ENCODE assay signal across 9 cellular contexts in the genomic region with DNA sequence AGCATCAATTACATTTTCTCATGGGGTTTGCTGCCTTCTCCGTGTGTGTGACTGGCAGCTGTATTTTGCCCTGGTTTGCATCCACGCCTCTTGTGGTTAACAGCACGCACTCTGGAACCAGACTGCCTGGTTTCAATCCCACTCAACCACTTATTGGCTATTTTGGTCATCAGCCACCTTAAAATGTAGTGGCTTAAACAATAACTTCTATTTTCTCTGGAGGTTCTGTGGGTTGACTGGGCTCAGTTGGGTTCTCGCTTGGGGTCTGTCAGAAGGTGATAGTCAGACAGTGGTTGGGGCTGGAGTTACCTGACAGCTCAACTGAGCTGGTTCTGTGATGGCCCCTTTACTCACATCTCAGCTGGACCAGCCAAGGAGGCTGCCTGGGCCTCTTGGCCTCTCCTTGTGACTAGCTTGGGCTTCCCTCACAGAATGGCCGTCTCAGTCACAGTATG. TPM values are rescaled to one million over a fixed set of nuclear protein-coding genes. Genes with fewer than 3 reads are reported as not detected.
DNase-seq lines count a peak whose midpoint lies in the region; ATAC-seq, FAIRE-seq and TF ChIP-seq lines count a peak whose summit lies in the region.
"Had no signal": no experiment of that assay in that cellular context is flagged by ENCODE, and none has a peak within 500 bp of the region (broad histone marks: within the 10 kb centered on the region; RNA-seq: fewer than 3 reads in every experiment).

No MANE protein-coding gene starts in this region.

- peak overlapping the region in 1 of 2 donors; percentile 65 for H3K27ac ChIP-seq in kidney (ENCODE audit: low read depth in 2 of 2, low read length in 2 of 2)

- H3K4me1 ChIP-seq in kidney (ENCODE audit: control insufficient read depth in 1 of 2, insufficient read depth in 1 of 2, low read depth in 1 of 2, low read length in 2 of 2): peaks cover 2 to 7% of the 10 kb centered on the region in 2 donors

- peak overlapping the region; percentile 62 for H3K4me3 Mint-ChIP-seq in central memory CD8-positive, alpha-beta T cell

- peak; percentile 90 for FAIRE-seq in GM19239 (lab: Jason Lieb, UNC)
- FAIRE-seq in kidney (lab: Jason Lieb, UNC): no peak

- POLR2A ChIA-PET in HEK293T (lab: Yijun Ruan, JAX): no interaction called here

- peaks cover 23% of the 10 kb centered on the region for H3K36me3 Mint-ChIP-seq in central memory CD8-positive, alpha-beta T cell (ENCODE audit: insufficient read depth)

- no peak overlapping the region for H3K9ac ChIP-seq in kidney (ENCODE audit: low read length in 2 of 2)

- DNase-seq in GM19239 (ENCODE audit: insufficient read length, low spot score) (no peak), LHCN-M2 (ENCODE audit: low read depth) (peak; percentile 54), kidney (no peak), NCI-H2107 treated with DMSO at 0.1 percent for 48 hours (lab: John Stamatoyannopoulos, UW; ENCODE audit: unreplicated experiment) (no peak), HEK293T (ENCODE audit: extremely low spot score) (no peak)
- DNase-seq in central memory CD8-positive, alpha-beta T cell (ENCODE audit: low spot score in 2 of 2): no peak
- peak; percentile 57 for DNase-seq in stimulated activated CD8-positive, alpha-beta memory T cell treated with anti-CD3 and anti-CD28 coated beads, Interleukin-4, amount 100 ng/mL, for 48 hours
- DNase-seq: hippocampal formation, NCI-H524 treated with DMSO at 0.1 percent for 48 hours had no signal

- H3K4me1 Mint-ChIP-seq in central memory CD8-positive, alpha-beta T cell: peaks cover 52% of the 10 kb centered on the region

- no peak for TF ChIP-seq CTCF in kidney (IDR thresholded peaks at IDR 0.05; ENCODE audit: borderline replicate concordance, extremely low read depth, insufficient read depth)

- intact Hi-C loops in kidney (cut with DNase I): no loop called here

- no peak for ATAC-seq in central memory CD8-positive, alpha-beta T cell (replicated peaks; ENCODE audit: extremely low read depth, poor library complexity, severe bottlenecking)

- H3K9me3 Mint-ChIP-seq in central memory CD8-positive, alpha-beta T cell: no peaks in the 10 kb centered on the region

- H3K27me3 Mint-ChIP-seq in central memory CD8-positive, alpha-beta T cell: no peaks in the 10 kb centered on the region

- CTCF ChIA-PET in HEK293T (lab: Yijun Ruan, JAX): no interaction called here

- H3K9me3 ChIP-seq in kidney (ENCODE audit: control insufficient read depth in 1 of 2, low read length in 2 of 2): no peaks in the 10 kb centered on the region

- no peak overlapping the region for H3K4me3 ChIP-seq in kidney (ENCODE audit: low read length in 2 of 2)

- H3K27ac Mint-ChIP-seq in central memory CD8-positive, alpha-beta T cell (ENCODE audit: low read depth): peak overlapping the region; percentile 92

- peaks cover 0 to 4% of the 10 kb centered on the region in 2 donors for H3K36me3 ChIP-seq in kidney (ENCODE audit: control insufficient read depth in 1 of 2, insufficient read depth in 2 of 2, low read length in 2 of 2)

TF ChIP-seq in HEK293T, 16 proteins besides CTCF, POLR2A, EP300 and RAD21:
- no peak for TF ChIP-seq LEF1 (IDR thresholded peaks at IDR 0.05; ENCODE audit: borderline replicate concordance)
- no peak for TF ChIP-seq ARNT (IDR thresholded peaks at IDR 0.05)
- no peak for TF ChIP-seq FOXM1 (IDR thresholded peaks at IDR 0.05; ENCODE audit: borderline replicate concordance)
- TF ChIP-seq ELF4 (IDR thresholded peaks at IDR 0.05): no peak
- TF ChIP-seq L3MBTL2 (conservative IDR thresholded peaks at IDR 0.05): no peak
- TF ChIP-seq TARDBP (IDR thresholded peaks at IDR 0.05): no peak
- no peak for TF ChIP-seq SUZ12 (IDR thresholded peaks at IDR 0.05)
- no peak for TF ChIP-seq CTBP1 (IDR thresholded peaks at IDR 0.05; ENCODE audit: borderline replicate concordance)
- TF ChIP-seq FOXA1 (IDR thresholded peaks at IDR 0.05): no peak
- no peak for TF ChIP-seq NFRKB (IDR thresholded peaks at IDR 0.05)
- TF ChIP-seq, protein P1, sequence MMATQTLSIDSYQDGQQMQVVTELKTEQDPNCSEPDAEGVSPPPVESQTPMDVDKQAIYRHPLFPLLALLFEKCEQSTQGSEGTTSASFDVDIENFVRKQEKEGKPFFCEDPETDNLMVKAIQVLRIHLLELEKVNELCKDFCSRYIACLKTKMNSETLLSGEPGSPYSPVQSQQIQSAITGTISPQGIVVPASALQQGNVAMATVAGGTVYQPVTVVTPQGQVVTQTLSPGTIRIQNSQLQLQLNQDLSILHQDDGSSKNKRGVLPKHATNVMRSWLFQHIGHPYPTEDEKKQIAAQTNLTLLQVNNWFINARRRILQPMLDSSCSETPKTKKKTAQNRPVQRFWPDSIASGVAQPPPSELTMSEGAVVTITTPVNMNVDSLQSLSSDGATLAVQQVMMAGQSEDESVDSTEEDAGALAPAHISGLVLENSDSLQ (IDR thresholded peaks at IDR 0.05): no peak
- no peak for TF ChIP-seq FOXK2 (IDR thresholded peaks at IDR 0.05)

RNA-seq across cellular contexts. Expression of a gene that starts 36.8 kb away (rescaled TPM):
- total RNA-seq in LHCN-M2 (2014; rRNA removed): 19.8 and 20.6 TPM in 2 replicates
- 19.3 TPM for polyA plus RNA-seq in LHCN-M2 (2012)
- total RNA-seq in kidney: 38.5 TPM
- 15.7 TPM for polyA plus RNA-seq in kidney (ENCODE audit: insufficient read depth, low read depth, low replicate concordance)

RNA-seq across cellular contexts. Expression of a gene that starts 41.7 kb away (rescaled TPM):
- total RNA-seq in LHCN-M2 (2014; rRNA removed) (0.69 and 0.90 TPM in 2 replicates), kidney (1.2 TPM)
- 0.28 TPM for polyA plus RNA-seq in LHCN-M2 (2012)
- polyA plus RNA-seq in kidney (ENCODE audit: insufficient read depth, low read depth, low replicate concordance): 2.6 TPM

Comparison
In these comparisons a context has a peak if more than half of its experiments do, and no peak if none do; other contexts are left out.
1. DNase-seq: peak in LHCN-M2 (single experiment) and stimulated activated CD8-positive, alpha-beta memory T cell treated with anti-CD3 and anti-CD28 coated beads, Interleukin-4, amount 100 ng/mL, for 48 hours (single experiment); none in GM19239 (single experiment), central memory CD8-positive, alpha-beta T cell (0 of 2), kidney (single experiment), NCI-H2107 treated with DMSO at 0.1 percent for 48 hours (single experiment) and HEK293T (single experiment).